ENCODE assay signal across 1 cellular context in genomic region chr11:73652046-73652730, GRCh38.
TF ChIP-seq lines count a peak whose summit lies in the region.

No MANE protein-coding gene starts in this region.

TF ChIP-seq in HepG2, 621 proteins besides CTCF, POLR2A, EP300 and RAD21 (continued from another document and continues in another):
- TF ChIP-seq HMGXB3 (CRISPR knock-in tag; IDR thresholded peaks at IDR 0.05; ENCODE audit: borderline replicate concordance) = no peak
- TF ChIP-seq DMAP1 (CRISPR knock-in tag; IDR thresholded peaks at IDR 0.05) = peak; percentile 93
- peak; percentile 80 for TF ChIP-seq ZBTB38 (CRISPR knock-in tag; IDR thresholded peaks at IDR 0.05)
- TF ChIP-seq PHF21A (CRISPR knock-in tag; IDR thresholded peaks at IDR 0.05) = peak; percentile 78
- peak; percentile 77; the same call in 1 of the 2 replicates for TF ChIP-seq ZNF292 (CRISPR knock-in tag; IDR thresholded peaks at IDR 0.05; ENCODE audit: borderline replicate concordance, low read depth)
- TF ChIP-seq ZNF614 (CRISPR knock-in tag; IDR thresholded peaks at IDR 0.05; ENCODE audit: borderline replicate concordance) = peak; percentile 75; the same call in 1 of the 2 replicates
- no peak; the same call in 1 of the 2 replicates for TF ChIP-seq GABPB1 (CRISPR knock-in tag; IDR thresholded peaks at IDR 0.05)
- no peak for TF ChIP-seq THAP9 (CRISPR knock-in tag; IDR thresholded peaks at IDR 0.05; ENCODE audit: borderline replicate concordance)
- TF ChIP-seq MATR3 (CRISPR knock-in tag; IDR thresholded peaks at IDR 0.05) = no peak
- TF ChIP-seq NPAS2 (CRISPR knock-in tag; IDR thresholded peaks at IDR 0.05; ENCODE audit: borderline replicate concordance) = no peak
- no peak for TF ChIP-seq NFATC3 (CRISPR knock-in tag; IDR thresholded peaks at IDR 0.05)
- no peak for TF ChIP-seq IRX3 (CRISPR knock-in tag; IDR thresholded peaks at IDR 0.05; ENCODE audit: borderline replicate concordance, low read depth)
- no peak for TF ChIP-seq ZNF143 (CRISPR knock-in tag; IDR thresholded peaks at IDR 0.05)
- TF ChIP-seq CREM (IDR thresholded peaks at IDR 0.05) = peak; percentile 35; the same call in 1 of the 2 replicates
- TF ChIP-seq CREM (CRISPR knock-in tag; IDR thresholded peaks at IDR 0.05) = no peak
- TF ChIP-seq CCAR2 (optimal IDR thresholded peaks at IDR 0.05; ENCODE audit: low read depth, low read length) = no peak
- peak; percentile 30; the same call in 1 of the 2 replicates for TF ChIP-seq KDM5B (CRISPR knock-in tag; IDR thresholded peaks at IDR 0.05; ENCODE audit: borderline replicate concordance)
- TF ChIP-seq, protein P1, sequence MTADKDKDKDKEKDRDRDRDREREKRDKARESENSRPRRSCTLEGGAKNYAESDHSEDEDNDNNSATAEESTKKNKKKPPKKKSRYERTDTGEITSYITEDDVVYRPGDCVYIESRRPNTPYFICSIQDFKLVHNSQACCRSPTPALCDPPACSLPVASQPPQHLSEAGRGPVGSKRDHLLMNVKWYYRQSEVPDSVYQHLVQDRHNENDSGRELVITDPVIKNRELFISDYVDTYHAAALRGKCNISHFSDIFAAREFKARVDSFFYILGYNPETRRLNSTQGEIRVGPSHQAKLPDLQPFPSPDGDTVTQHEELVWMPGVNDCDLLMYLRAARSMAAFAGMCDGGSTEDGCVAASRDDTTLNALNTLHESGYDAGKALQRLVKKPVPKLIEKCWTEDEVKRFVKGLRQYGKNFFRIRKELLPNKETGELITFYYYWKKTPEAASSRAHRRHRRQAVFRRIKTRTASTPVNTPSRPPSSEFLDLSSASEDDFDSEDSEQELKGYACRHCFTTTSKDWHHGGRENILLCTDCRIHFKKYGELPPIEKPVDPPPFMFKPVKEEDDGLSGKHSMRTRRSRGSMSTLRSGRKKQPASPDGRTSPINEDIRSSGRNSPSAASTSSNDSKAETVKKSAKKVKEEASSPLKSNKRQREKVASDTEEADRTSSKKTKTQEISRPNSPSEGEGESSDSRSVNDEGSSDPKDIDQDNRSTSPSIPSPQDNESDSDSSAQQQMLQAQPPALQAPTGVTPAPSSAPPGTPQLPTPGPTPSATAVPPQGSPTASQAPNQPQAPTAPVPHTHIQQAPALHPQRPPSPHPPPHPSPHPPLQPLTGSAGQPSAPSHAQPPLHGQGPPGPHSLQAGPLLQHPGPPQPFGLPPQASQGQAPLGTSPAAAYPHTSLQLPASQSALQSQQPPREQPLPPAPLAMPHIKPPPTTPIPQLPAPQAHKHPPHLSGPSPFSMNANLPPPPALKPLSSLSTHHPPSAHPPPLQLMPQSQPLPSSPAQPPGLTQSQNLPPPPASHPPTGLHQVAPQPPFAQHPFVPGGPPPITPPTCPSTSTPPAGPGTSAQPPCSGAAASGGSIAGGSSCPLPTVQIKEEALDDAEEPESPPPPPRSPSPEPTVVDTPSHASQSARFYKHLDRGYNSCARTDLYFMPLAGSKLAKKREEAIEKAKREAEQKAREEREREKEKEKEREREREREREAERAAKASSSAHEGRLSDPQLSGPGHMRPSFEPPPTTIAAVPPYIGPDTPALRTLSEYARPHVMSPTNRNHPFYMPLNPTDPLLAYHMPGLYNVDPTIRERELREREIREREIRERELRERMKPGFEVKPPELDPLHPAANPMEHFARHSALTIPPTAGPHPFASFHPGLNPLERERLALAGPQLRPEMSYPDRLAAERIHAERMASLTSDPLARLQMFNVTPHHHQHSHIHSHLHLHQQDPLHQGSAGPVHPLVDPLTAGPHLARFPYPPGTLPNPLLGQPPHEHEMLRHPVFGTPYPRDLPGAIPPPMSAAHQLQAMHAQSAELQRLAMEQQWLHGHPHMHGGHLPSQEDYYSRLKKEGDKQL (CRISPR knock-in tag; IDR thresholded peaks at IDR 0.05; ENCODE audit: low read depth) = 0 out of 2 replicates have a peak, but pooled peaks have one; percentile 18
- TF ChIP-seq RAD51 (IDR thresholded peaks at IDR 0.05; ENCODE audit: borderline replicate concordance) = no peak
- TF ChIP-seq FOXA3 (CRISPR knock-in tag; IDR thresholded peaks at IDR 0.05) = peak; percentile 56; the same call in 1 of the 2 replicates
- TF ChIP-seq ZNF709 (CRISPR knock-in tag; IDR thresholded peaks at IDR 0.05) = no peak
- TF ChIP-seq, protein P2, sequence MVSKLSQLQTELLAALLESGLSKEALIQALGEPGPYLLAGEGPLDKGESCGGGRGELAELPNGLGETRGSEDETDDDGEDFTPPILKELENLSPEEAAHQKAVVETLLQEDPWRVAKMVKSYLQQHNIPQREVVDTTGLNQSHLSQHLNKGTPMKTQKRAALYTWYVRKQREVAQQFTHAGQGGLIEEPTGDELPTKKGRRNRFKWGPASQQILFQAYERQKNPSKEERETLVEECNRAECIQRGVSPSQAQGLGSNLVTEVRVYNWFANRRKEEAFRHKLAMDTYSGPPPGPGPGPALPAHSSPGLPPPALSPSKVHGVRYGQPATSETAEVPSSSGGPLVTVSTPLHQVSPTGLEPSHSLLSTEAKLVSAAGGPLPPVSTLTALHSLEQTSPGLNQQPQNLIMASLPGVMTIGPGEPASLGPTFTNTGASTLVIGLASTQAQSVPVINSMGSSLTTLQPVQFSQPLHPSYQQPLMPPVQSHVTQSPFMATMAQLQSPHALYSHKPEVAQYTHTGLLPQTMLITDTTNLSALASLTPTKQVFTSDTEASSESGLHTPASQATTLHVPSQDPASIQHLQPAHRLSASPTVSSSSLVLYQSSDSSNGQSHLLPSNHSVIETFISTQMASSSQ (IDR thresholded peaks at IDR 0.05; ENCODE audit: low read depth) = no peak
- TF ChIP-seq, protein P2 (CRISPR knock-in tag; IDR thresholded peaks at IDR 0.05; ENCODE audit: borderline replicate concordance) = peak; percentile 77; the same call in 1 of the 2 replicates
- TF ChIP-seq IKZF1 (IDR thresholded peaks at IDR 0.05) = no peak
- TF ChIP-seq, protein P3, sequence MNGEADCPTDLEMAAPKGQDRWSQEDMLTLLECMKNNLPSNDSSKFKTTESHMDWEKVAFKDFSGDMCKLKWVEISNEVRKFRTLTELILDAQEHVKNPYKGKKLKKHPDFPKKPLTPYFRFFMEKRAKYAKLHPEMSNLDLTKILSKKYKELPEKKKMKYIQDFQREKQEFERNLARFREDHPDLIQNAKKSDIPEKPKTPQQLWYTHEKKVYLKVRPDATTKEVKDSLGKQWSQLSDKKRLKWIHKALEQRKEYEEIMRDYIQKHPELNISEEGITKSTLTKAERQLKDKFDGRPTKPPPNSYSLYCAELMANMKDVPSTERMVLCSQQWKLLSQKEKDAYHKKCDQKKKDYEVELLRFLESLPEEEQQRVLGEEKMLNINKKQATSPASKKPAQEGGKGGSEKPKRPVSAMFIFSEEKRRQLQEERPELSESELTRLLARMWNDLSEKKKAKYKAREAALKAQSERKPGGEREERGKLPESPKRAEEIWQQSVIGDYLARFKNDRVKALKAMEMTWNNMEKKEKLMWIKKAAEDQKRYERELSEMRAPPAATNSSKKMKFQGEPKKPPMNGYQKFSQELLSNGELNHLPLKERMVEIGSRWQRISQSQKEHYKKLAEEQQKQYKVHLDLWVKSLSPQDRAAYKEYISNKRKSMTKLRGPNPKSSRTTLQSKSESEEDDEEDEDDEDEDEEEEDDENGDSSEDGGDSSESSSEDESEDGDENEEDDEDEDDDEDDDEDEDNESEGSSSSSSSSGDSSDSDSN (CRISPR knock-in tag; IDR thresholded peaks at IDR 0.05) = peak; percentile 54; the same call in 1 of the 2 replicates
- no peak for TF ChIP-seq ZIK1 (CRISPR knock-in tag; IDR thresholded peaks at IDR 0.05; ENCODE audit: borderline replicate concordance, low read depth)
- peak; percentile 66 for TF ChIP-seq RBM22 (optimal IDR thresholded peaks at IDR 0.05; ENCODE audit: low read length)
- no peak for TF ChIP-seq NBN (conservative IDR thresholded peaks at IDR 0.05)
- no peak for TF ChIP-seq ZNF773 (CRISPR knock-in tag; IDR thresholded peaks at IDR 0.05; ENCODE audit: borderline replicate concordance)
- TF ChIP-seq STAT6 (CRISPR knock-in tag; IDR thresholded peaks at IDR 0.05; ENCODE audit: borderline replicate concordance) = no peak
- TF ChIP-seq THAP7 (CRISPR knock-in tag; IDR thresholded peaks at IDR 0.05) = 0 out of 2 replicates have a peak, but pooled peaks have one; percentile 48
- TF ChIP-seq CBX5 (CRISPR knock-in tag; IDR thresholded peaks at IDR 0.05; ENCODE audit: borderline replicate concordance) = no peak; the same call in none of the 2 replicates
- no peak for TF ChIP-seq RFXANK (CRISPR knock-in tag; IDR thresholded peaks at IDR 0.05)
